Comparison of ENCODE assay signal across 15 cellular contexts in genomic region chr18:7174359-7175107, GRCh38. TPM values are rescaled to one million over a fixed set of nuclear protein-coding genes. Genes with fewer than 3 reads are reported as not detected.
DNase-seq lines count a peak whose midpoint lies in the region; ATAC-seq and TF ChIP-seq lines count a peak whose summit lies in the region.
"Had no signal": no experiment of that assay in that cellular context is flagged by ENCODE, and none has a peak within 500 bp of the region (broad histone marks: within the 10 kb centered on the region; RNA-seq: fewer than 3 reads in every experiment).

No MANE protein-coding gene starts in this region.

- no peaks in the 10 kb centered on the region for H4K20me1 ChIP-seq in neural progenitor cell (ENCODE audit: low read depth)

- no peak overlapping the region for H2AFZ ChIP-seq in neural progenitor cell (replicated peaks)

- H3K36me3 ChIP-seq in neural progenitor cell, result no peaks in the 10 kb centered on the region

- no peak overlapping the region for H3K4me2 ChIP-seq in neural progenitor cell

- peaks cover 3% of the 10 kb centered on the region for H3K27me3 Mint-ChIP-seq in neural progenitor cell (ENCODE audit: insufficient read depth, low read depth)
- H3K27me3 Mint-ChIP-seq: brain, IgD-negative memory B cell, memory B cell had no signal

- H3K4me1 ChIP-seq in neural progenitor cell, result no peaks in the 10 kb centered on the region

- no peak for ATAC-seq in HG03442 (IDR thresholded peaks at IDR 0.05; ENCODE audit: unreplicated experiment)

- H3K36me3 Mint-ChIP-seq in neural progenitor cell, result no peaks in the 10 kb centered on the region
- H3K36me3 Mint-ChIP-seq: brain, IgD-negative memory B cell, memory B cell had no signal

- no peaks in the 10 kb centered on the region for H3K79me2 ChIP-seq in neural progenitor cell (ENCODE audit: low read depth)

- H3K27me3 ChIP-seq in neural progenitor cell, result no peaks in the 10 kb centered on the region

- H3K9ac ChIP-seq in neural progenitor cell, result no peak overlapping the region

- H3K4me3 ChIP-seq in epithelial cell of proximal tubule (ENCODE audit: low read depth, low read length), result no peak overlapping the region
- no peak overlapping the region for H3K4me3 ChIP-seq in neural progenitor cell

- no peaks in the 10 kb centered on the region for H3K9me3 Mint-ChIP-seq in neural progenitor cell
- H3K9me3 Mint-ChIP-seq: brain; IgD-negative memory B cell; T-helper 2 cell treated with Interferon-gamma antibody and Interleukin-4, amounts not matched to agents 5 μg/mL and 100 μg/mL, for 36 hours had no signal

- H3K27ac Mint-ChIP-seq in neural progenitor cell, result no peak overlapping the region
- H3K27ac Mint-ChIP-seq: memory B cell; T-helper 2 cell treated with Interferon-gamma antibody and Interleukin-4, amounts not matched to agents 5 μg/mL and 100 μg/mL, for 36 hours had no signal

- peaks cover 4% of the 10 kb centered on the region for H3K4me1 Mint-ChIP-seq in neural progenitor cell
- H3K4me1 Mint-ChIP-seq: brain, IgD-negative memory B cell, memory B cell had no signal

- DNase-seq in COLO829 (ENCODE audit: low spot score) (peak; percentile 37), NCI-H2171 treated with DMSO at 0.1 percent for 48 hours (lab: John Stamatoyannopoulos, UW) (peak; percentile 42), epithelial cell of proximal tubule (ENCODE audit: low read depth) (no peak), neural progenitor cell (ENCODE audit: low spot score) (peak; percentile 39), HuH-7 (ENCODE audit: low spot score) (no peak), NCI-H2107 (lab: John Stamatoyannopoulos, UW) (no peak), DMS79 treated with DMSO at 0.1 percent for 48 hours (lab: John Stamatoyannopoulos, UW) (no peak)
- DNase-seq: NCI-H446 treated with DMSO at 0.1 percent for 48 hours; stimulated activated CD4-positive, alpha-beta T cell treated with anti-CD3 and anti-CD28 coated beads, Interleukin-15, amount 100 ng/mL, for 24 hours; stimulated activated naive CD4-positive, alpha-beta T cell had no signal

- H3K4me3 Mint-ChIP-seq in neural progenitor cell, result no peak overlapping the region
- H3K4me3 Mint-ChIP-seq: brain; IgD-negative memory B cell; memory B cell; T-helper 2 cell treated with Interferon-gamma antibody and Interleukin-4, amounts not matched to agents 5 μg/mL and 100 μg/mL, for 36 hours had no signal

- H3K9me3 ChIP-seq in neural progenitor cell (ENCODE audit: low read depth), result no peaks in the 10 kb centered on the region

- peak; percentile 40 for TF ChIP-seq CTCF in epithelial cell of proximal tubule (conservative IDR thresholded peaks at IDR 0.05; ENCODE audit: low read depth, low read length)
- TF ChIP-seq CTCF in neural progenitor cell (IDR thresholded peaks at IDR 0.05), result peak; percentile 41

- no peak overlapping the region for H3K27ac ChIP-seq in neural progenitor cell

- no peaks in the 10 kb centered on the region for H3F3A ChIP-seq in neural progenitor cell (ENCODE audit: low read depth)

RNA-seq across cellular contexts. Expression of gene LRRC30, which starts 56.4 kb away (rescaled TPM):
- total RNA-seq in epithelial cell of proximal tubule (not detected in 2 replicates), neural progenitor cell (ENCODE audit: low replicate concordance) (not detected in 2 replicates)

RNA-seq across cellular contexts. Expression of gene LAMA1, which starts 56.9 kb away (rescaled TPM):
- total RNA-seq in epithelial cell of proximal tubule (10.1 and 23.2 TPM in 2 replicates), neural progenitor cell (ENCODE audit: low replicate concordance) (80.3 and 95.4 TPM in 2 replicates)

Comparison
In these comparisons a context has a peak if more than half of its experiments do, and no peak if none do; other contexts are left out.
1. DNase-seq: peak in COLO829 (single experiment), NCI-H2171 treated with DMSO at 0.1 percent for 48 hours (single experiment) and neural progenitor cell (single experiment); none in epithelial cell of proximal tubule (single experiment), HuH-7 (single experiment), NCI-H2107 (single experiment) and DMS79 treated with DMSO at 0.1 percent for 48 hours (single experiment).